1 cellular context compared by ENCODE assay signal in genomic region chr6:151044465-151045441, GRCh38.
TF ChIP-seq lines count a peak whose summit lies in the region.

No MANE protein-coding gene starts in this region.

TF ChIP-seq in HEK293, 187 proteins besides CTCF, POLR2A, EP300 and RAD21 (continued from another document and continues in another):
- TF ChIP-seq ZNF26 (tag by site-specific recombination; IDR thresholded peaks at IDR 0.05) (no peak), PBX3 (CRISPR knock-in tag; IDR thresholded peaks at IDR 0.05) (no peak), GLI2 (tag by site-specific recombination; IDR thresholded peaks at IDR 0.05; ENCODE audit: borderline replicate concordance, low read depth) (no peak), ZBTB26 (tag by site-specific recombination; optimal IDR thresholded peaks at IDR 0.05) (no peak), OVOL3 (tag by site-specific recombination; IDR thresholded peaks at IDR 0.05) (no peak), ZNF660 (tag by site-specific recombination; IDR thresholded peaks at IDR 0.05) (no peak), INSM2 (tag by site-specific recombination; IDR thresholded peaks at IDR 0.05) (peak; percentile 71), ZNF214 (tag by site-specific recombination; IDR thresholded peaks at IDR 0.05; ENCODE audit: borderline replicate concordance) (no peak), ZNF169 (tag by site-specific recombination; IDR thresholded peaks at IDR 0.05) (no peak), ZNF157 (tag by site-specific recombination; IDR thresholded peaks at IDR 0.05) (no peak), ZNF513 (tag by site-specific recombination; IDR thresholded peaks at IDR 0.05) (no peak), ZNF548 (tag by site-specific recombination; IDR thresholded peaks at IDR 0.05) (no peak), KLF7 (tag by site-specific recombination; IDR thresholded peaks at IDR 0.05; ENCODE audit: borderline replicate concordance) (no peak), KLF8 (tag by site-specific recombination; IDR thresholded peaks at IDR 0.05) (no peak), KLF9 (tag by site-specific recombination; IDR thresholded peaks at IDR 0.05; ENCODE audit: low read depth) (0 out of 2 replicates have a peak, but pooled peaks have one; percentile 12), ZBTB48 (tag by site-specific recombination; IDR thresholded peaks at IDR 0.05) (no peak), ATF2 (tag by site-specific recombination; IDR thresholded peaks at IDR 0.05; ENCODE audit: low read depth) (0 out of 2 replicates have a peak, but pooled peaks have one; percentile 3), ZNF776 (tag by site-specific recombination; IDR thresholded peaks at IDR 0.05; ENCODE audit: borderline replicate concordance) (no peak), ZFP37 (tag by site-specific recombination; IDR thresholded peaks at IDR 0.05) (no peak), ZNF585B (tag by site-specific recombination; IDR thresholded peaks at IDR 0.05) (no peak), ZNF501 (tag by site-specific recombination; IDR thresholded peaks at IDR 0.05) (no peak), KLF17 (tag by site-specific recombination; IDR thresholded peaks at IDR 0.05) (peak; percentile 66; the same call in 1 of the 2 replicates), PATZ1 (tag by site-specific recombination; IDR thresholded peaks at IDR 0.05) (0 out of 2 replicates have a peak, but pooled peaks have one; percentile 17), ZNF341 (tag by site-specific recombination; IDR thresholded peaks at IDR 0.05; ENCODE audit: low read depth) (peak; percentile 85), PRDM2 (tag by site-specific recombination; IDR thresholded peaks at IDR 0.05; ENCODE audit: borderline replicate concordance) (no peak), ZFP69B (tag by site-specific recombination; IDR thresholded peaks at IDR 0.05) (no peak), ZNF2 (tag by site-specific recombination; IDR thresholded peaks at IDR 0.05) (peak; percentile 63; the same call in 1 of the 2 replicates), RBAK (tag by site-specific recombination; IDR thresholded peaks at IDR 0.05) (no peak), ZNF600 (tag by site-specific recombination; IDR thresholded peaks at IDR 0.05) (peak; percentile 52; the same call in 1 of the 2 replicates), ZNF302 (tag by site-specific recombination; IDR thresholded peaks at IDR 0.05; ENCODE audit: low read depth) (no peak), ZNF580 (tag by site-specific recombination; IDR thresholded peaks at IDR 0.05) (no peak), ZNF530 (tag by site-specific recombination; IDR thresholded peaks at IDR 0.05; ENCODE audit: low read depth) (no peak), ZNF138 (tag by site-specific recombination; IDR thresholded peaks at IDR 0.05; ENCODE audit: borderline replicate concordance) (no peak), ZNF623 (tag by site-specific recombination; IDR thresholded peaks at IDR 0.05) (no peak), ZIC2 (tag by site-specific recombination; IDR thresholded peaks at IDR 0.05) (peak; percentile 81), PRDM4 (tag by site-specific recombination; IDR thresholded peaks at IDR 0.05) (no peak), KLF1 (tag by site-specific recombination; IDR thresholded peaks at IDR 0.05) (no peak), ZNF747 (tag by site-specific recombination; IDR thresholded peaks at IDR 0.05) (no peak), ZNF610 (tag by site-specific recombination; IDR thresholded peaks at IDR 0.05; ENCODE audit: borderline replicate concordance) (no peak), ZNF664 (tag by site-specific recombination; IDR thresholded peaks at IDR 0.05) (no peak)
